Comparison of ENCODE assay signal across 1 cellular context in the genomic region with DNA sequence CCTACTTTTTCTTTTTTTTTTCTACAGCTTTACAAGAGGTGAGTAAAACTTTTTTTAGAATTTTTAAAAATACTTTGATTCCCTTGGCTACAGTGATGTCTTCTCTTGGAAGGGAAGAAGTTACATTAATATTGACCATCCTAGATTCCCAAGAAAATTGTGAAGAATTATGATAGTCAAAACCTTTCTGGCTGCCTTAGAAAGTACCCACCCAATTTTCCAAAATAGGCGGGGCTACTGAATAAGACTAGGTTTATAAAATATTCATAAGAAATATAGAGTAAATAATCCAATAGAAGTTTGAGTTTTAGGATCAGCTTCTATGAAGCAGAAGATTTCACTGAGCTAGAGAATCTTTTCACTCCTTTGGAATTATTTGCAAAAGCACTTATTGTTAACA.
TF ChIP-seq lines count a peak whose summit lies in the region.

No MANE protein-coding gene starts in this region.

TF ChIP-seq in HCT116, 20 proteins besides CTCF, POLR2A, EP300 and RAD21 (continued from another document):
- TF ChIP-seq, protein P1, sequence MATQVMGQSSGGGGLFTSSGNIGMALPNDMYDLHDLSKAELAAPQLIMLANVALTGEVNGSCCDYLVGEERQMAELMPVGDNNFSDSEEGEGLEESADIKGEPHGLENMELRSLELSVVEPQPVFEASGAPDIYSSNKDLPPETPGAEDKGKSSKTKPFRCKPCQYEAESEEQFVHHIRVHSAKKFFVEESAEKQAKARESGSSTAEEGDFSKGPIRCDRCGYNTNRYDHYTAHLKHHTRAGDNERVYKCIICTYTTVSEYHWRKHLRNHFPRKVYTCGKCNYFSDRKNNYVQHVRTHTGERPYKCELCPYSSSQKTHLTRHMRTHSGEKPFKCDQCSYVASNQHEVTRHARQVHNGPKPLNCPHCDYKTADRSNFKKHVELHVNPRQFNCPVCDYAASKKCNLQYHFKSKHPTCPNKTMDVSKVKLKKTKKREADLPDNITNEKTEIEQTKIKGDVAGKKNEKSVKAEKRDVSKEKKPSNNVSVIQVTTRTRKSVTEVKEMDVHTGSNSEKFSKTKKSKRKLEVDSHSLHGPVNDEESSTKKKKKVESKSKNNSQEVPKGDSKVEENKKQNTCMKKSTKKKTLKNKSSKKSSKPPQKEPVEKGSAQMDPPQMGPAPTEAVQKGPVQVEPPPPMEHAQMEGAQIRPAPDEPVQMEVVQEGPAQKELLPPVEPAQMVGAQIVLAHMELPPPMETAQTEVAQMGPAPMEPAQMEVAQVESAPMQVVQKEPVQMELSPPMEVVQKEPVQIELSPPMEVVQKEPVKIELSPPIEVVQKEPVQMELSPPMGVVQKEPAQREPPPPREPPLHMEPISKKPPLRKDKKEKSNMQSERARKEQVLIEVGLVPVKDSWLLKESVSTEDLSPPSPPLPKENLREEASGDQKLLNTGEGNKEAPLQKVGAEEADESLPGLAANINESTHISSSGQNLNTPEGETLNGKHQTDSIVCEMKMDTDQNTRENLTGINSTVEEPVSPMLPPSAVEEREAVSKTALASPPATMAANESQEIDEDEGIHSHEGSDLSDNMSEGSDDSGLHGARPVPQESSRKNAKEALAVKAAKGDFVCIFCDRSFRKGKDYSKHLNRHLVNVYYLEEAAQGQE (IDR thresholded peaks at IDR 0.05; ENCODE audit: low read depth) = no peak
- TF ChIP-seq, protein P2, sequence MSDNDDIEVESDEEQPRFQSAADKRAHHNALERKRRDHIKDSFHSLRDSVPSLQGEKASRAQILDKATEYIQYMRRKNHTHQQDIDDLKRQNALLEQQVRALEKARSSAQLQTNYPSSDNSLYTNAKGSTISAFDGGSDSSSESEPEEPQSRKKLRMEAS (IDR thresholded peaks at IDR 0.05) = no peak
- no peak for TF ChIP-seq YY1 (IDR thresholded peaks at IDR 0.05; ENCODE audit: extremely low read depth, insufficient replicate concordance, low read depth, low read length)
- no peak for TF ChIP-seq CEBPB (IDR thresholded peaks at IDR 0.05; ENCODE audit: low read depth)
- no peak for TF ChIP-seq SIN3A (IDR thresholded peaks at IDR 0.05; ENCODE audit: low read depth)
